ENCODE assay signal across 10 cellular contexts in genomic region chr3:69541823-69542264, GRCh38.
DNase-seq lines count a peak whose midpoint lies in the region; ATAC-seq lines count a peak whose summit lies in the region.
"Had no signal": no experiment of that assay in that cellular context is flagged by ENCODE, and none has a peak within 500 bp of the region (broad histone marks: within the 10 kb centered on the region; RNA-seq: fewer than 3 reads in every experiment).

No MANE protein-coding gene starts in this region.

- H2AFZ ChIP-seq in ACC112 (ENCODE audit: low read length, unreplicated experiment), result no peak overlapping the region

- peak; percentile 24 for ATAC-seq in esophagus mucosa
- ATAC-seq in left lobe of liver, result no peak

- H3K79me2 ChIP-seq in ACC112 (ENCODE audit: control insufficient read depth, insufficient read depth, low read length, unreplicated experiment), result no peaks in the 10 kb centered on the region

- H3K27ac ChIP-seq in ACC112 (ENCODE audit: low read depth, low read length), result no peak overlapping the region
- H3K27ac ChIP-seq in mucosa of rectum (ENCODE audit: low read depth in 2 of 2, low read length in 2 of 2), result no peak overlapping the region

- H3K9ac ChIP-seq in mucosa of rectum (ENCODE audit: low read depth in 1 of 2, low read length in 2 of 2), result no peak overlapping the region

- H3K4me1 ChIP-seq in ACC112 (ENCODE audit: control insufficient read depth, insufficient read depth, low read length, unreplicated experiment) (no peaks in the 10 kb centered on the region), mucosa of rectum (ENCODE audit: control insufficient read depth in 2 of 2, insufficient read depth in 2 of 2, low read length in 2 of 2) (no peaks in the 10 kb centered on the region)

- H3K4me3 ChIP-seq in ACC112 (ENCODE audit: low read depth, low read length), result 0 out of 2 replicates have a peak overlapping the region, but pooled peaks have one; percentile 31
- peak overlapping the region; percentile 55 for H3K4me3 ChIP-seq in MG63
- peak overlapping the region; percentile 8 to 31 for H3K4me3 ChIP-seq in mucosa of rectum (ENCODE audit: low read length in 2 of 2)

- H3K9me3 ChIP-seq in MG63 (no peaks in the 10 kb centered on the region), mucosa of rectum (ENCODE audit: control insufficient read depth in 2 of 2, low read length in 2 of 2) (no peaks in the 10 kb centered on the region)

- H3K27me3 ChIP-seq in ACC112 (ENCODE audit: insufficient read depth, low read length), result peaks cover 72% of the 10 kb centered on the region
- no peaks in the 10 kb centered on the region for H3K27me3 ChIP-seq in MG63
- peaks cover 0 to 6% of the 10 kb centered on the region in 2 donors for H3K27me3 ChIP-seq in mucosa of rectum (ENCODE audit: control insufficient read depth in 2 of 2, insufficient read depth in 2 of 2, low read length in 2 of 2)

- DNase-seq in MG63 (peak; percentile 39), GM19240 (ENCODE audit: insufficient read length, low spot score) (no peak), occipital lobe (lab: John Stamatoyannopoulos, UW) (no peak), RKO (ENCODE audit: low spot score) (no peak), left lobe of liver (ENCODE audit: low spot score) (no peak)
- DNase-seq: activated CD4-positive, CD25-positive, alpha-beta regulatory T cell treated with anti-CD3 and anti-CD28 coated beads, Interleukin-2, amount 50 U/mL, for 72 hours; effector memory CD4-positive, alpha-beta T cell had no signal

- H3K36me3 ChIP-seq in ACC112 (ENCODE audit: insufficient read depth, low read length) (no peaks in the 10 kb centered on the region), MG63 (no peaks in the 10 kb centered on the region), mucosa of rectum (ENCODE audit: control insufficient read depth in 2 of 2, insufficient read depth in 2 of 2, low read length in 2 of 2) (no peaks in the 10 kb centered on the region)
